In genomic region chr1:67832737-67833594, GRCh38 we compare ENCODE assay signal across 8 cellular contexts. TPM values are rescaled to one million over a fixed set of nuclear protein-coding genes. Genes with fewer than 3 reads are reported as not detected.
DNase-seq lines count a peak whose midpoint lies in the region; ATAC-seq and TF ChIP-seq lines count a peak whose summit lies in the region.

GNG12 (minus strand) TSS chr1:67833467; CDS start chr1:67707686, 125,781 bp downstream.

- H3K9me3 ChIP-seq in CD8-positive, alpha-beta memory T cell (ENCODE audit: low read length) = no peaks in the 10 kb centered on the region
- H3K9me3 ChIP-seq in adipocyte (ENCODE audit: control insufficient read depth, low read length) (no peaks in the 10 kb centered on the region), cardiac muscle cell (ENCODE audit: low read depth) (no peaks in the 10 kb centered on the region)

- H3K27ac Mint-ChIP-seq in CD8-positive, alpha-beta memory T cell = peak within 1 kb of the TSS in 1 of 8 donors; percentile 61

- POLR2A ChIA-PET in CD8-positive, alpha-beta memory T cell (lab: Charles Lee) = no interaction called here

- H3K36me3 Mint-ChIP-seq in CD8-positive, alpha-beta memory T cell = no peaks in the 10 kb centered on the region

- H3K4me3 Mint-ChIP-seq in CD8-positive, alpha-beta memory T cell = peak within 1 kb of the TSS; percentile 49 to 80 (median 73)

- H3K27ac ChIP-seq in CD8-positive, alpha-beta memory T cell (ENCODE audit: low read depth, low read length) = no peak within 1 kb of the TSS
- H3K27ac ChIP-seq in cardiac muscle cell = no peak within 1 kb of the TSS

- peak; percentile 58 for ATAC-seq in GM21360 (IDR thresholded peaks at IDR 0.05; ENCODE audit: unreplicated experiment)
- peak; percentile 80 for ATAC-seq in omental fat pad (ENCODE audit: low FRiP score)
- no peak for ATAC-seq in GM19397 (IDR thresholded peaks at IDR 0.05; ENCODE audit: unreplicated experiment)
- ATAC-seq in GM21367 (IDR thresholded peaks at IDR 0.05; ENCODE audit: unreplicated experiment) = no peak

- H3K9me3 Mint-ChIP-seq in CD8-positive, alpha-beta memory T cell = peaks cover 0 to under 1% (median 0%) of the 10 kb centered on the region in 5 donors

- peak within 1 kb of the TSS; percentile 52 for H3K4me3 ChIP-seq in CD8-positive, alpha-beta memory T cell (ENCODE audit: low read length)
- H3K4me3 ChIP-seq in adipocyte (ENCODE audit: low read length) (peak within 1 kb of the TSS; percentile 94), cardiac muscle cell (peak within 1 kb of the TSS; percentile 72)

- H3K9ac ChIP-seq in adipocyte (ENCODE audit: low read length) = peak within 1 kb of the TSS; percentile 98

- H3K4me1 ChIP-seq in CD8-positive, alpha-beta memory T cell (ENCODE audit: insufficient read depth, low read length) = peaks cover 11% of the 10 kb centered on the region
- peaks cover 57% of the 10 kb centered on the region for H3K4me1 ChIP-seq in adipocyte (ENCODE audit: control insufficient read depth, insufficient read depth, low read length)
- peaks cover 13% of the 10 kb centered on the region for H3K4me1 ChIP-seq in cardiac muscle cell (ENCODE audit: low read depth)

- no peaks in the 10 kb centered on the region for H3K36me3 ChIP-seq in CD8-positive, alpha-beta memory T cell (ENCODE audit: insufficient read depth, low read length)
- H3K36me3 ChIP-seq in adipocyte (ENCODE audit: control insufficient read depth, insufficient read depth, low read length, severe bottlenecking) (peaks cover 13% of the 10 kb centered on the region), cardiac muscle cell (no peaks in the 10 kb centered on the region)

- peaks cover 10 to 24% (median 13%) of the 10 kb centered on the region in 3 donors for H3K4me1 Mint-ChIP-seq in CD8-positive, alpha-beta memory T cell

- H3K27me3 Mint-ChIP-seq in CD8-positive, alpha-beta memory T cell = peaks cover 34 to 73% of the 10 kb centered on the region in 2 donors

- CTCF ChIA-PET in CD8-positive, alpha-beta memory T cell (lab: Charles Lee) = no interaction called here

- H3K27me3 ChIP-seq in CD8-positive, alpha-beta memory T cell (ENCODE audit: insufficient read depth, low read length, poor library complexity, severe bottlenecking) = peaks cover 33% of the 10 kb centered on the region
- H3K27me3 ChIP-seq in adipocyte (replicated peaks; ENCODE audit: control insufficient read depth, insufficient read depth, low read length) = no peaks in the 10 kb centered on the region
- no peaks in the 10 kb centered on the region for H3K27me3 ChIP-seq in cardiac muscle cell

- no peak for TF ChIP-seq CTCF in cardiac muscle cell (IDR thresholded peaks at IDR 0.05; ENCODE audit: low read depth, low read length)
- TF ChIP-seq CTCF in omental fat pad (IDR thresholded peaks at IDR 0.05) = no peak

- no peak for DNase-seq in CD8-positive, alpha-beta memory T cell
- DNase-seq in NCI-H2227 treated with DMSO at 0.1 percent for 48 hours (lab: John Stamatoyannopoulos, UW) = peak; percentile 32
- DNase-seq in adipocyte (ENCODE audit: low read depth) = peak; percentile 89
- peak; percentile 72 to 85 for DNase-seq in cardiac muscle cell (ENCODE audit: low read depth in 1 of 2, low spot score in 1 of 2)
- DNase-seq in omental fat pad (ENCODE audit: low spot score) = no peak

RNA-seq across cellular contexts. Expression of gene GNG12, which starts in this region (rescaled TPM):
- under 1 TPM; 0.71 to 0.77 TPM for total RNA-seq in CD8-positive, alpha-beta memory T cell
- not detected for polyA plus RNA-seq in CD8-positive, alpha-beta memory T cell
- total RNA-seq in cardiac muscle cell (25.4 and 28.7 TPM in 2 replicates), omental fat pad (100 to 1,000 TPM in 2 of 4 donors, 10 to 100 TPM in 2; 77.0 to 117 (median 94.5) TPM)
- polyA plus RNA-seq in cardiac muscle cell = 33.9 and 34.2 TPM in 2 replicates

Comparison
In these comparisons a context has a peak if more than half of its experiments do, and no peak if none do; other contexts are left out.
1. RNA of gene GNG12 (total RNA-seq): 77.0 to 117 TPM in omental fat pad and 25.4 to 28.7 TPM in cardiac muscle cell; 0.71 to 0.77 TPM in CD8-positive, alpha-beta memory T cell; every median in the first group is over 10 times any median in the second.
2. RNA of gene GNG12 (polyA plus RNA-seq): 33.9 to 34.2 TPM in cardiac muscle cell; not detected in CD8-positive, alpha-beta memory T cell (single experiment); every median in the first group is over 10 times any median in the second.
3. DNase-seq: peak in NCI-H2227 treated with DMSO at 0.1 percent for 48 hours (single experiment), adipocyte (single experiment) and cardiac muscle cell (2 of 2); none in CD8-positive, alpha-beta memory T cell (0 of 5) and omental fat pad (single experiment).
4. ATAC-seq: peak in GM21360 (single experiment) and omental fat pad (single experiment); none in GM19397 (single experiment) and GM21367 (single experiment).
5. Peak in every context shown above with its lines, with median percentiles within 50 percentile points of each other: H3K4me3 ChIP-seq.